In the genomic region with DNA sequence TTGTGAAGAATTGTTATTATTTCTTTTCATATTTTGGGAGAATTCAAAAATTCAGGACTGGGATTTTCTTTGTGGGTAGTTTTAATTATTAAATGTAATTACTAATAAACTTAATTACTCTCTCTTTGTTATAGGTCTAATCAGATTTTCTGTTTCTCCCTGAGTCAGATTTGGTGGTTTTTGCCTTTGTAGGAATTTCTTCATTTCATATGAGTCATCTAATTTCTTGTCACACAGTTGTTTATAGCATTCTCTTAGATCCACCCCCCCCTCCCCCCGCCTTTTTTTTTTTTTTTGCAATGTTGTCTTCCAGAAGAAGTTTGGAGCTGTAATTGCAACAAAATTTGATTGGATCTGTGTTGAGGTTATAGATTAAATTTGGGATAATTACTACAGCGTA, we compare ENCODE assay signal across 20 cellular contexts. TPM values are rescaled to one million over a fixed set of nuclear protein-coding genes. Genes with fewer than 3 reads are reported as not detected.
DNase-seq lines count a peak whose midpoint lies in the region.
"Had no signal": no experiment of that assay in that cellular context is flagged by ENCODE, and none has a peak within 500 bp of the region (broad histone marks: within the 10 kb centered on the region; RNA-seq: fewer than 3 reads in every experiment).

No MANE protein-coding gene starts in this region.

- peaks cover 19% of the 10 kb centered on the region for H3K9me3 Mint-ChIP-seq in activated CD4-positive, alpha-beta T cell treated with anti-CD3 and anti-CD28 coated beads, Interleukin-2, amount 10 ng/mL, durations not matched to agents 24 days and 14 days
- H3K9me3 Mint-ChIP-seq: brain, endodermal cell, H9, type B pancreatic cell had no signal

- H3K4me1 Mint-ChIP-seq in activated CD4-positive, alpha-beta T cell treated with anti-CD3 and anti-CD28 coated beads, Interleukin-2, amount 10 ng/mL, durations not matched to agents 24 days and 14 days: peaks cover 6% of the 10 kb centered on the region
- H3K4me1 Mint-ChIP-seq: brain, endodermal cell had no signal

- peak overlapping the region; percentile 51 for H3K27ac Mint-ChIP-seq in activated CD4-positive, alpha-beta T cell treated with anti-CD3 and anti-CD28 coated beads, Interleukin-2, amount 10 ng/mL, durations not matched to agents 24 days and 14 days
- H3K27ac Mint-ChIP-seq: brain, endodermal cell, H9, type B pancreatic cell had no signal

- no peak overlapping the region for H3K4me3 Mint-ChIP-seq in activated CD4-positive, alpha-beta T cell treated with anti-CD3 and anti-CD28 coated beads, Interleukin-2, amount 10 ng/mL, durations not matched to agents 24 days and 14 days
- H3K4me3 Mint-ChIP-seq: brain, endodermal cell, H9, type B pancreatic cell had no signal

- H3K27me3 Mint-ChIP-seq in activated CD4-positive, alpha-beta T cell treated with anti-CD3 and anti-CD28 coated beads, Interleukin-2, amount 10 ng/mL, durations not matched to agents 24 days and 14 days: peaks cover 19% of the 10 kb centered on the region

- intact Hi-C loops in activated CD4-positive, alpha-beta T cell treated with anti-CD3 and anti-CD28 coated beads, Interleukin-2, amount 10 ng/mL, durations not matched to agents 24 days and 14 days (cut with micrococcal nuclease): loop anchor here (1.0 kb wide), 1 partner anchor 160 kb away; no protein-coding TSS in a partner anchor

- no peak for DNase-seq in activated CD4-positive, alpha-beta T cell treated with anti-CD3 and anti-CD28 coated beads, Interleukin-2, amount 10 ng/mL, durations not matched to agents 24 days and 14 days
- no peak for DNase-seq in activated CD4-positive, alpha-beta T cell treated with anti-CD3 and anti-CD28 coated beads, Interleukin-2, amount 50 U/mL, for 48 hours
- DNase-seq in M059J (ENCODE audit: low read depth): peak; percentile 79
- peak; percentile 40 for DNase-seq in astrocyte of the hippocampus (ENCODE audit: low read depth, low spot score)
- DNase-seq in myocyte (ENCODE audit: low read depth): peak; percentile 46
- DNase-seq in NCI-H526 treated with DMSO at 0.1 percent for 48 hours (lab: John Stamatoyannopoulos, UW): no peak
- DNase-seq in effector CD8-positive, alpha-beta T cell (lab: John Stamatoyannopoulos, UW): no peak
- no peak for DNase-seq in NCI-H1105 treated with DMSO at 0.1 percent for 48 hours (lab: John Stamatoyannopoulos, UW)
- DNase-seq: DND-41, endodermal cell, H9, hippocampal formation, NCI-H1436 treated with DMSO at 0.1 percent for 48 hours, NCI-H524 treated with DMSO at 0.1 percent for 48 hours, spleen had no signal

- no peaks in the 10 kb centered on the region for H3K36me3 Mint-ChIP-seq in activated CD4-positive, alpha-beta T cell treated with anti-CD3 and anti-CD28 coated beads, Interleukin-2, amount 10 ng/mL, durations not matched to agents 24 days and 14 days (ENCODE audit: low read depth)
- H3K36me3 Mint-ChIP-seq: brain, type B pancreatic cell had no signal

RNA-seq across cellular contexts. Expression of a gene that starts 26.0 kb away (rescaled TPM):
- not detected in 2 replicates for total RNA-seq in activated CD4-positive, alpha-beta T cell treated with anti-CD3 and anti-CD28 coated beads, Interleukin-2, amount 10 ng/mL, durations not matched to agents 24 days and 14 days
- not detected in 2 replicates for total RNA-seq in M059J (2014; rRNA removed; shearing (Covaris generic))
- not detected in 2 replicates for total RNA-seq in myocyte
- polyA plus RNA-seq in myocyte (2012): not detected
- total RNA-seq: A673, lung microvascular endothelial cell, SJSA1, spleen had no signal
- polyA plus RNA-seq: spleen had no signal

Comparison
In these comparisons a context has a peak if more than half of its experiments do, and no peak if none do; other contexts are left out.
1. DNase-seq: peak in M059J (single experiment), astrocyte of the hippocampus (single experiment) and myocyte (single experiment); none in activated CD4-positive, alpha-beta T cell treated with anti-CD3 and anti-CD28 coated beads, Interleukin-2, amount 10 ng/mL, durations not matched to agents 24 days and 14 days (single experiment), activated CD4-positive, alpha-beta T cell treated with anti-CD3 and anti-CD28 coated beads, Interleukin-2, amount 50 U/mL, for 48 hours (0 of 2), NCI-H526 treated with DMSO at 0.1 percent for 48 hours (single experiment), effector CD8-positive, alpha-beta T cell (single experiment) and NCI-H1105 treated with DMSO at 0.1 percent for 48 hours (single experiment).